2 cellular contexts compared by ENCODE assay signal in the genomic region with DNA sequence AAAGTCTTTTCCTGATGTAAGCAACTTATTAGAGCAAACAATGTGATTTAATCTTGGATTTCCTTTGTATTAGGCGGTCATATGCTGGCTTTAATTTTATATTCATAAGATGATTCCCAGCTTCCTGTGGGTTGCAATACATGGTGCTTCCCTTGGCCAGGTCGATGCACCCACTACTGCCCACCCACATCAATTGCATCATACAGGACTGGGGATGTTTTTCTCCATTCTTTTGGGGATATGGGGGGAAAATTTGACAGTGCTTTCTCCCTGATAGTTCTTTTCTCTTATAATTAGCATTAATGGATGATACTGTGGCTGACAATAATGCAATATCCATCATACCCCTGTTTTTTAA.
TF ChIP-seq lines count a peak whose summit lies in the region.

No MANE protein-coding gene starts in this region.

TF ChIP-seq in IMR-90, 13 proteins besides CTCF, POLR2A, EP300 and RAD21:
- TF ChIP-seq RCOR1 (IDR thresholded peaks at IDR 0.05; ENCODE audit: insufficient replicate concordance, low read length), result no peak
- no peak for TF ChIP-seq RFX5 (IDR thresholded peaks at IDR 0.05; ENCODE audit: low read depth, low read length)
- TF ChIP-seq CEBPB (IDR thresholded peaks at IDR 0.05; ENCODE audit: low read depth, low read length), result 0 out of 2 replicates have a peak, but pooled peaks have one; percentile 22

TF ChIP-seq in GM12878, 131 proteins besides CTCF, POLR2A, EP300 and RAD21:
- 0 out of 2 replicates have a peak, but pooled peaks have one; percentile 9 for TF ChIP-seq MTA3 (IDR thresholded peaks at IDR 0.05; ENCODE audit: borderline replicate concordance, low read length)
- no peak for TF ChIP-seq ASH2L (IDR thresholded peaks at IDR 0.05; ENCODE audit: borderline replicate concordance, low read depth)
